ENCODE assay signal across 29 cellular contexts in the genomic region with DNA sequence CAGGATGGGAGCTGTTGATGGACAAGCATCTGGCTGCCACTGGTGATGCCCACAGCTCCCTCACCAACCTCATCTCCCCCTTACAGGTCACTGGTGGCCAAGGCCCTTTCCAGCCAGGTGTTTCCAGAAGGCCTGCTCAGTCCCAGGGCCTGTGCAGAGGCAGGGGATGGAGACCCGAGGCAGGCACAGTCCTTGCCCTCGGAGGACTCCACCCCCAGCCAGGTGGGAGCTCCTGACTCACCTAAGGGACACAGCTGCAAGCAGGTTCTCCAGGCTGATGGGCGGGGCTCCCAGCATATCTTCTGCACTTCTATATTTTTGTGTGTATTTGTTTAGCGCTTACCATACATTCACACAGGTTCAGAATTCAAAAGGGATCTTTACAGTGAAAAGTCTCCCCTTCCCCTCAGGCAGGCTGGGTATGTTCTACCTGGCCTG. TPM values are rescaled to one million over a fixed set of nuclear protein-coding genes. Genes with fewer than 3 reads are reported as not detected.
DNase-seq lines count a peak whose midpoint lies in the region; ATAC-seq, FAIRE-seq and TF ChIP-seq lines count a peak whose summit lies in the region.
"Had no signal": no experiment of that assay in that cellular context is flagged by ENCODE, and none has a peak within 500 bp of the region (broad histone marks: within the 10 kb centered on the region; RNA-seq: fewer than 3 reads in every experiment).

No MANE protein-coding gene starts in this region.

- H3K27ac ChIP-seq in GM23338 (ENCODE audit: low read depth) (no peak overlapping the region), PC-3 (ENCODE audit: low read length) (no peak overlapping the region), iPS-18a (ENCODE audit: low read length) (no peak overlapping the region), trophoblast cell (ENCODE audit: low read depth, low read length) (no peak overlapping the region)
- H3K27ac ChIP-seq: BLaER1, SK-N-MC, suprapubic skin had no signal

- H4K8ac ChIP-seq in trophoblast cell (ENCODE audit: low read depth, low read length), result no peak overlapping the region

- no CpG with 5 or more reads among the region's 4 CpGs for WGBS in trophoblast cell (ENCODE audit: extremely low coverage, insufficient coverage, insufficient read length)

- POLR2A ChIA-PET in PC-3 (lab: Charles Lee; ENCODE audit: unreplicated experiment), result no interaction called here

- H3K23ac ChIP-seq in trophoblast cell (ENCODE audit: low read length), result no peak overlapping the region

- peak; percentile 14 for ATAC-seq in GM23338
- ATAC-seq in PC-3, result no peak; the same call in 1 of the 2 replicates
- no peak for ATAC-seq in SK-N-SH treated with all-trans-retinoic acid at 6 μM for 48 hours
- ATAC-seq in HG02852 (IDR thresholded peaks at IDR 0.05; ENCODE audit: unreplicated experiment), result no peak
- ATAC-seq: activated CD8-positive, alpha-beta T cell treated with anti-CD3 and anti-CD28 coated beads for 36 hours; HCT116; naive thymus-derived CD4-positive, alpha-beta T cell; stimulated activated memory B cell treated with anti-CD40 and anti-IgM and Interleukin-4, amounts not matched to agents 10 μg/mL and 1 μg/mL and 100 μg/mL, for 72 hours had no signal

- H3K4me2 ChIP-seq in GM23338 (peak overlapping the region; percentile 84; the same call in 1 of the 2 replicates), PC-3 (ENCODE audit: low read length) (no peak overlapping the region), trophoblast cell (ENCODE audit: low read length) (no peak overlapping the region)
- H3K4me2 ChIP-seq: BLaER1 had no signal

- H3K18ac ChIP-seq in trophoblast cell (ENCODE audit: low read length), result no peak overlapping the region

- CTCF ChIA-PET in PC-3 (lab: Charles Lee), result no interaction called here

- peaks cover 7% of the 10 kb centered on the region for H3K27me3 Mint-ChIP-seq in GM23338 (ENCODE audit: insufficient read depth, low read depth, poor library complexity)
- H3K27me3 Mint-ChIP-seq: activated CD8-positive, alpha-beta T cell treated with anti-CD3 and anti-CD28 coated beads for 36 hours; stimulated activated memory B cell treated with anti-CD40 and anti-IgM and Interleukin-4, amounts not matched to agents 10 μg/mL and 1 μg/mL and 100 μg/mL, for 72 hours had no signal

- H3F3A ChIP-seq in GM23338 (replicated peaks; ENCODE audit: low read depth) (no peaks in the 10 kb centered on the region), PC-3 (ENCODE audit: low read length, unreplicated experiment) (no peaks in the 10 kb centered on the region)

- no peaks in the 10 kb centered on the region for H3K79me2 ChIP-seq in GM23338 (replicated peaks; ENCODE audit: insufficient read depth)
- H3K79me2 ChIP-seq in PC-3 (ENCODE audit: low read length), result no peaks in the 10 kb centered on the region
- H3K79me2 ChIP-seq in trophoblast cell (ENCODE audit: control insufficient read depth, insufficient read depth, low read length, poor library complexity), result no peaks in the 10 kb centered on the region

- H3K27me3 ChIP-seq in GM23338 (ENCODE audit: insufficient read depth) (no peaks in the 10 kb centered on the region), PC-3 (ENCODE audit: low read length) (no peaks in the 10 kb centered on the region), iPS-18a (ENCODE audit: control insufficient read depth, insufficient read depth, low read length) (no peaks in the 10 kb centered on the region), trophoblast cell (ENCODE audit: insufficient read depth, low read length) (no peaks in the 10 kb centered on the region), H7 (ENCODE audit: control insufficient read depth, insufficient read depth, low read length) (no peaks in the 10 kb centered on the region)
- H3K27me3 ChIP-seq: BLaER1, gastroesophageal sphincter, right atrium auricular region, suprapubic skin had no signal

- H3K79me1 ChIP-seq in trophoblast cell (ENCODE audit: low read length), result no peaks in the 10 kb centered on the region

- H3K4me1 ChIP-seq in GM23338 (ENCODE audit: insufficient read depth) (0 out of 2 replicates have a peak, but pooled peaks cover 3% of the 10 kb centered on the region), PC-3 (ENCODE audit: insufficient read depth, low read length) (peaks cover 8% of the 10 kb centered on the region), iPS-18a (ENCODE audit: control insufficient read depth, low read depth, low read length) (peaks cover under 1% of the 10 kb centered on the region), trophoblast cell (ENCODE audit: control insufficient read depth in 1 of 2, insufficient read depth in 2 of 2, low read length in 2 of 2) (peaks cover 0 to 2% of the 10 kb centered on the region in 2 experiments)
- H3K4me1 ChIP-seq: suprapubic skin had no signal

- H3K9ac ChIP-seq in PC-3 (ENCODE audit: low read length), result no peak overlapping the region
- no peak overlapping the region for H3K9ac ChIP-seq in iPS-18a (ENCODE audit: low read length)
- no peak overlapping the region for H3K9ac ChIP-seq in trophoblast cell (ENCODE audit: low read length)
- H3K9ac ChIP-seq: BLaER1 had no signal

- H3K4me3 ChIP-seq in GM23338, result peak overlapping the region; percentile 50; the same call in 1 of the 2 replicates
- no peak overlapping the region for H3K4me3 ChIP-seq in PC-3 (ENCODE audit: low read length)
- H3K4me3 ChIP-seq in iPS-18a (ENCODE audit: low read length), result peak overlapping the region; percentile 55
- H3K4me3 ChIP-seq in trophoblast cell (ENCODE audit: low read depth, low read length), result no peak overlapping the region
- H3K4me3 ChIP-seq in H7 (ENCODE audit: insufficient read depth, low read depth, low read length), result no peak overlapping the region
- H3K4me3 ChIP-seq: BLaER1, gastroesophageal sphincter, SK-N-MC, suprapubic skin had no signal

- intact Hi-C loops in PC-3 (cut with micrococcal nuclease), result no loop called here

- peaks cover 6% of the 10 kb centered on the region for H3K4me1 Mint-ChIP-seq in GM23338
- H3K4me1 Mint-ChIP-seq: mesothelial cell of epicardium; stimulated activated memory B cell treated with anti-CD40 and anti-IgM and Interleukin-4, amounts not matched to agents 10 μg/mL and 1 μg/mL and 100 μg/mL, for 72 hours had no signal

- BruUV-seq in PC-3 (replicated peaks; lab: Mats Ljungman, UMichigan), result no TSS peak

- H3K36me3 ChIP-seq in GM23338 (ENCODE audit: insufficient read depth) (no peaks in the 10 kb centered on the region), PC-3 (ENCODE audit: low read depth, low read length) (no peaks in the 10 kb centered on the region), iPS-18a (ENCODE audit: control insufficient read depth, low read depth, low read length) (no peaks in the 10 kb centered on the region), trophoblast cell (ENCODE audit: control insufficient read depth in 1 of 2, insufficient read depth in 2 of 2, low read length in 2 of 2) (no peaks in the 10 kb centered on the region), H7 (replicated peaks; ENCODE audit: control insufficient read depth, insufficient read depth, low read length) (no peaks in the 10 kb centered on the region)
- H3K36me3 ChIP-seq: BLaER1, gastroesophageal sphincter, right atrium auricular region, suprapubic skin had no signal

- no peak overlapping the region for H4K12ac ChIP-seq in trophoblast cell (ENCODE audit: low read depth, low read length)

- H3K36me3 Mint-ChIP-seq in GM23338 (ENCODE audit: low read depth), result no peaks in the 10 kb centered on the region
- H3K36me3 Mint-ChIP-seq: activated naive CD4-positive, alpha-beta T cell treated with anti-CD3 and anti-CD28 coated beads, Interleukin-2, amount 50 U/mL, for 72 hours; mesothelial cell of epicardium; naive thymus-derived CD4-positive, alpha-beta T cell; stimulated activated memory B cell treated with anti-CD40 and anti-IgM and Interleukin-4, amounts not matched to agents 10 μg/mL and 1 μg/mL and 100 μg/mL, for 72 hours had no signal

- no peak overlapping the region for H3K27ac Mint-ChIP-seq in GM23338
- H3K27ac Mint-ChIP-seq: activated CD8-positive, alpha-beta T cell treated with anti-CD3 and anti-CD28 coated beads for 36 hours; activated naive CD4-positive, alpha-beta T cell treated with anti-CD3 and anti-CD28 coated beads, Interleukin-2, amount 50 U/mL, for 72 hours; mesothelial cell of epicardium; naive thymus-derived CD4-positive, alpha-beta T cell; stimulated activated memory B cell treated with anti-CD40 and anti-IgM and Interleukin-4, amounts not matched to agents 10 μg/mL and 1 μg/mL and 100 μg/mL, for 72 hours had no signal

- no peak overlapping the region for H2BK5ac ChIP-seq in trophoblast cell (ENCODE audit: low read depth, low read length, poor library complexity)

- DNase-seq in GM23338 (ENCODE audit: low spot score) (no peak), PC-3 (peak; percentile 42), trophoblast cell (peak; percentile 41 to 59), D721Med (ENCODE audit: insufficient read length, low spot score) (no peak), H7 (no peak)
- DNase-seq: activated CD8-positive, alpha-beta T cell treated with anti-CD3 and anti-CD28 coated beads for 36 hours; caudate nucleus; DMS79; GDM1; Karpas-422; naive thymus-derived CD4-positive, alpha-beta T cell; NCI-H1694; NCI-H2171 treated with DMSO at 0.1 percent for 48 hours; stimulated activated CD4-positive, alpha-beta T cell treated with anti-CD3 and anti-CD28 coated beads, Interleukin-4, amount 100 ng/mL, for 4 hours had no signal

- no peak overlapping the region for H2BK12ac ChIP-seq in trophoblast cell (ENCODE audit: low read length)

- no peak overlapping the region for H3K4me3 Mint-ChIP-seq in GM23338
- H3K4me3 Mint-ChIP-seq: activated CD8-positive, alpha-beta T cell treated with anti-CD3 and anti-CD28 coated beads for 36 hours; mesothelial cell of epicardium; naive thymus-derived CD4-positive, alpha-beta T cell; stimulated activated memory B cell treated with anti-CD40 and anti-IgM and Interleukin-4, amounts not matched to agents 10 μg/mL and 1 μg/mL and 100 μg/mL, for 72 hours had no signal

- no peaks in the 10 kb centered on the region for H3K9me3 Mint-ChIP-seq in GM23338
- H3K9me3 Mint-ChIP-seq: activated CD8-positive, alpha-beta T cell treated with anti-CD3 and anti-CD28 coated beads for 36 hours; activated naive CD4-positive, alpha-beta T cell treated with anti-CD3 and anti-CD28 coated beads, Interleukin-2, amount 50 U/mL, for 72 hours; endodermal cell; mesothelial cell of epicardium; naive thymus-derived CD4-positive, alpha-beta T cell; stimulated activated memory B cell treated with anti-CD40 and anti-IgM and Interleukin-4, amounts not matched to agents 10 μg/mL and 1 μg/mL and 100 μg/mL, for 72 hours had no signal

- H3K9me2 ChIP-seq in GM23338 (ENCODE audit: insufficient read depth) (no peaks in the 10 kb centered on the region), PC-3 (replicated peaks; ENCODE audit: low read length) (no peaks in the 10 kb centered on the region)

- H3K4ac ChIP-seq in trophoblast cell (ENCODE audit: low read depth, low read length), result no peak overlapping the region

- no peak overlapping the region for H2AK5ac ChIP-seq in trophoblast cell (ENCODE audit: low read length)

- no peak for FAIRE-seq in D721Med (lab: Jason Lieb, UNC)

- TF ChIP-seq CTCF in GM23338 (conservative IDR thresholded peaks at IDR 0.05; ENCODE audit: low read depth in 2 of 2), result no peak
- TF ChIP-seq CTCF in PC-3 (conservative IDR thresholded peaks at IDR 0.05; ENCODE audit: low read depth, low read length), result no peak
- no peak for TF ChIP-seq CTCF in D721Med (IDR thresholded peaks at IDR 0.05; ENCODE audit: insufficient read depth, missing control alignments)

- H2AFZ ChIP-seq in GM23338 (peak overlapping the region; percentile 100), PC-3 (ENCODE audit: low read length) (no peak overlapping the region), trophoblast cell (ENCODE audit: insufficient read depth, low read length, poor library complexity) (no peak overlapping the region)

- H2BK120ac ChIP-seq in trophoblast cell (ENCODE audit: insufficient read depth, low read length, poor library complexity), result no peak overlapping the region

- H3K14ac ChIP-seq in trophoblast cell (ENCODE audit: low read length), result no peak overlapping the region

- no peaks in the 10 kb centered on the region for H4K20me1 ChIP-seq in GM23338 (replicated peaks; ENCODE audit: insufficient read depth)
- H4K20me1 ChIP-seq in PC-3 (ENCODE audit: low read length), result no peaks in the 10 kb centered on the region
- H4K20me1 ChIP-seq: BLaER1 had no signal

- H3K9me3 ChIP-seq in PC-3 (ENCODE audit: low read length) (no peaks in the 10 kb centered on the region), iPS-18a (ENCODE audit: control insufficient read depth, low read depth, low read length) (no peaks in the 10 kb centered on the region), trophoblast cell (ENCODE audit: insufficient read depth, low read depth, low read length) (no peaks in the 10 kb centered on the region)
- H3K9me3 ChIP-seq: BLaER1, gastroesophageal sphincter, right atrium auricular region, suprapubic skin had no signal

- H4K91ac ChIP-seq in trophoblast cell (ENCODE audit: low read depth, low read length), result no peak overlapping the region

RNA-seq across cellular contexts. Expression of a gene that starts 17.4 kb away (rescaled TPM):
- 0.52 and 0.89 TPM in 2 replicates for total RNA-seq in GM23338 (2014; rRNA removed; shearing (Covaris generic))
- polyA plus RNA-seq in GM23338 (2016; fragmentation: Nextera tagmentation; extraction: Ambion mirVana), result 0.21 and 0.50 TPM in 2 replicates
- not detected in 2 replicates for total RNA-seq in PC-3 (2014; rRNA removed)
- polyA plus RNA-seq in trophoblast cell (2013), result 0.01 and 0.04 TPM in 2 replicates
- 1.2 TPM in 2 replicates for total RNA-seq in H7 (2014; rRNA removed; shearing (Covaris generic))
- total RNA-seq: activated CD8-positive, alpha-beta T cell treated with anti-CD3 and anti-CD28 coated beads for 36 hours; activated naive CD4-positive, alpha-beta T cell treated with anti-CD3 and anti-CD28 coated beads, Interleukin-2, amount 50 U/mL, for 72 hours; naive thymus-derived CD4-positive, alpha-beta T cell; osteocyte; T-helper 2 cell treated with Interferon-gamma antibody and Interleukin-4, amounts not matched to agents 100 ng/mL and 5 ng/mL, for 36 hours had no signal

RNA-seq across cellular contexts. Expression of a gene that starts 40.9 kb away (rescaled TPM):
- 45.0 and 59.5 TPM in 2 replicates for total RNA-seq in GM23338 (2014; rRNA removed; shearing (Covaris generic))
- 45.3 and 48.3 TPM in 2 replicates for polyA plus RNA-seq in GM23338 (2016; fragmentation: Nextera tagmentation; extraction: Ambion mirVana)
- 32.3 and 36.5 TPM in 2 replicates for total RNA-seq in PC-3 (2014; rRNA removed)
- 19.7 and 20.7 TPM in 2 replicates for polyA plus RNA-seq in trophoblast cell (2013)
- 57.0 and 65.8 TPM in 2 replicates for total RNA-seq in H7 (2014; rRNA removed; shearing (Covaris generic))

Comparison
In these comparisons a context has a peak if more than half of its experiments do, and no peak if none do; other contexts are left out.
1. DNase-seq: peak in PC-3 (single experiment) and trophoblast cell (2 of 2); none in GM23338 (single experiment), D721Med (single experiment) and H7 (single experiment).
2. H3K4me3 ChIP-seq: peak in GM23338 (single experiment) and iPS-18a (single experiment); none in PC-3 (single experiment), trophoblast cell (single experiment) and H7 (single experiment).